1 cellular context compared by ENCODE assay signal in the genomic region with DNA sequence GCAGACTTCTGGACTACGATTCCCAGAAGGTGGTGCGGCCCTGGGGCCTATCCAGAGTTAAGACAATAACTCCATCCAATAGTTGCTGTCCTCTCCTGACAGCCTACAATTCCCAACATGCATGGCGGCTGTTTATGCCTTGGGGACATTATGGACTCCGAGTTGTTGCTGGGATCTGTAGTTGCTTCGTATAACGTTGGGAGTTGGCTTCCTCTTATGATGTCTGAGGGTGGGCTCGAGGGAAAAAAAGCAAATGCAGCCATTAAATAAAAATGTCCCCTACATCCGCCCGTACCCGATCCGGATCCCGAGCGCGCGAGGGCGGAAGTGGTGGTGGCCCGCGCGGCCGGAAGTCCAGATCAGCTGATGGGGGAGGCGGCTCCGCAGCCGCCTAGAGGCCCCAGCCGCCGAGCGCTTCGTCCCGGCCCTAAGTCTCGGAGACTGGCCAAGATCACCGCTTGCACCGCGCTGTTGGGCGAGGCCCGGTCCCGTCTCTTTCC.
TF ChIP-seq lines count a peak whose summit lies in the region.

A gene with protein sequence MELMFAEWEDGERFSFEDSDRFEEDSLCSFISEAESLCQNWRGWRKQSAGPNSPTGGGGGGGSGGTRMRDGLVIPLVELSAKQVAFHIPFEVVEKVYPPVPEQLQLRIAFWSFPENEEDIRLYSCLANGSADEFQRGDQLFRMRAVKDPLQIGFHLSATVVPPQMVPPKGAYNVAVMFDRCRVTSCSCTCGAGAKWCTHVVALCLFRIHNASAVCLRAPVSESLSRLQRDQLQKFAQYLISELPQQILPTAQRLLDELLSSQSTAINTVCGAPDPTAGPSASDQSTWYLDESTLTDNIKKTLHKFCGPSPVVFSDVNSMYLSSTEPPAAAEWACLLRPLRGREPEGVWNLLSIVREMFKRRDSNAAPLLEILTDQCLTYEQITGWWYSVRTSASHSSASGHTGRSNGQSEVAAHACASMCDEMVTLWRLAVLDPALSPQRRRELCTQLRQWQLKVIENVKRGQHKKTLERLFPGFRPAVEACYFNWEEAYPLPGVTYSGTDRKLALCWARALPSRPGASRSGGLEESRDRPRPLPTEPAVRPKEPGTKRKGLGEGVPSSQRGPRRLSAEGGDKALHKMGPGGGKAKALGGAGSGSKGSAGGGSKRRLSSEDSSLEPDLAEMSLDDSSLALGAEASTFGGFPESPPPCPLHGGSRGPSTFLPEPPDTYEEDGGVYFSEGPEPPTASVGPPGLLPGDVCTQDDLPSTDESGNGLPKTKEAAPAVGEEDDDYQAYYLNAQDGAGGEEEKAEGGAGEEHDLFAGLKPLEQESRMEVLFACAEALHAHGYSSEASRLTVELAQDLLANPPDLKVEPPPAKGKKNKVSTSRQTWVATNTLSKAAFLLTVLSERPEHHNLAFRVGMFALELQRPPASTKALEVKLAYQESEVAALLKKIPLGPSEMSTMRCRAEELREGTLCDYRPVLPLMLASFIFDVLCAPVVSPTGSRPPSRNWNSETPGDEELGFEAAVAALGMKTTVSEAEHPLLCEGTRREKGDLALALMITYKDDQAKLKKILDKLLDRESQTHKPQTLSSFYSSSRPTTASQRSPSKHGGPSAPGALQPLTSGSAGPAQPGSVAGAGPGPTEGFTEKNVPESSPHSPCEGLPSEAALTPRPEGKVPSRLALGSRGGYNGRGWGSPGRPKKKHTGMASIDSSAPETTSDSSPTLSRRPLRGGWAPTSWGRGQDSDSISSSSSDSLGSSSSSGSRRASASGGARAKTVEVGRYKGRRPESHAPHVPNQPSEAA (N-terminal part only) (plus strand): TSS at position 386 of the 500 bp plus-strand sequence. CDS start 273 bp downstream, outside the sequence.

TF ChIP-seq in WTC11, 78 proteins besides CTCF, POLR2A, EP300 and RAD21 (continued from another document):
- TF ChIP-seq, protein P1, sequence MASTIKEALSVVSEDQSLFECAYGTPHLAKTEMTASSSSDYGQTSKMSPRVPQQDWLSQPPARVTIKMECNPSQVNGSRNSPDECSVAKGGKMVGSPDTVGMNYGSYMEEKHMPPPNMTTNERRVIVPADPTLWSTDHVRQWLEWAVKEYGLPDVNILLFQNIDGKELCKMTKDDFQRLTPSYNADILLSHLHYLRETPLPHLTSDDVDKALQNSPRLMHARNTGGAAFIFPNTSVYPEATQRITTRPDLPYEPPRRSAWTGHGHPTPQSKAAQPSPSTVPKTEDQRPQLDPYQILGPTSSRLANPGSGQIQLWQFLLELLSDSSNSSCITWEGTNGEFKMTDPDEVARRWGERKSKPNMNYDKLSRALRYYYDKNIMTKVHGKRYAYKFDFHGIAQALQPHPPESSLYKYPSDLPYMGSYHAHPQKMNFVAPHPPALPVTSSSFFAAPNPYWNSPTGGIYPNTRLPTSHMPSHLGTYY (CRISPR knock-in tag; IDR thresholded peaks at IDR 0.05), result no peak
- TF ChIP-seq, protein P2, sequence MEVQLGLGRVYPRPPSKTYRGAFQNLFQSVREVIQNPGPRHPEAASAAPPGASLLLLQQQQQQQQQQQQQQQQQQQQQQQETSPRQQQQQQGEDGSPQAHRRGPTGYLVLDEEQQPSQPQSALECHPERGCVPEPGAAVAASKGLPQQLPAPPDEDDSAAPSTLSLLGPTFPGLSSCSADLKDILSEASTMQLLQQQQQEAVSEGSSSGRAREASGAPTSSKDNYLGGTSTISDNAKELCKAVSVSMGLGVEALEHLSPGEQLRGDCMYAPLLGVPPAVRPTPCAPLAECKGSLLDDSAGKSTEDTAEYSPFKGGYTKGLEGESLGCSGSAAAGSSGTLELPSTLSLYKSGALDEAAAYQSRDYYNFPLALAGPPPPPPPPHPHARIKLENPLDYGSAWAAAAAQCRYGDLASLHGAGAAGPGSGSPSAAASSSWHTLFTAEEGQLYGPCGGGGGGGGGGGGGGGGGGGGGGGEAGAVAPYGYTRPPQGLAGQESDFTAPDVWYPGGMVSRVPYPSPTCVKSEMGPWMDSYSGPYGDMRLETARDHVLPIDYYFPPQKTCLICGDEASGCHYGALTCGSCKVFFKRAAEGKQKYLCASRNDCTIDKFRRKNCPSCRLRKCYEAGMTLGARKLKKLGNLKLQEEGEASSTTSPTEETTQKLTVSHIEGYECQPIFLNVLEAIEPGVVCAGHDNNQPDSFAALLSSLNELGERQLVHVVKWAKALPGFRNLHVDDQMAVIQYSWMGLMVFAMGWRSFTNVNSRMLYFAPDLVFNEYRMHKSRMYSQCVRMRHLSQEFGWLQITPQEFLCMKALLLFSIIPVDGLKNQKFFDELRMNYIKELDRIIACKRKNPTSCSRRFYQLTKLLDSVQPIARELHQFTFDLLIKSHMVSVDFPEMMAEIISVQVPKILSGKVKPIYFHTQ (CRISPR knock-in tag; IDR thresholded peaks at IDR 0.05), result no peak
- TF ChIP-seq TEAD4 (CRISPR knock-in tag; IDR thresholded peaks at IDR 0.05), result no peak
- TF ChIP-seq, protein P3, sequence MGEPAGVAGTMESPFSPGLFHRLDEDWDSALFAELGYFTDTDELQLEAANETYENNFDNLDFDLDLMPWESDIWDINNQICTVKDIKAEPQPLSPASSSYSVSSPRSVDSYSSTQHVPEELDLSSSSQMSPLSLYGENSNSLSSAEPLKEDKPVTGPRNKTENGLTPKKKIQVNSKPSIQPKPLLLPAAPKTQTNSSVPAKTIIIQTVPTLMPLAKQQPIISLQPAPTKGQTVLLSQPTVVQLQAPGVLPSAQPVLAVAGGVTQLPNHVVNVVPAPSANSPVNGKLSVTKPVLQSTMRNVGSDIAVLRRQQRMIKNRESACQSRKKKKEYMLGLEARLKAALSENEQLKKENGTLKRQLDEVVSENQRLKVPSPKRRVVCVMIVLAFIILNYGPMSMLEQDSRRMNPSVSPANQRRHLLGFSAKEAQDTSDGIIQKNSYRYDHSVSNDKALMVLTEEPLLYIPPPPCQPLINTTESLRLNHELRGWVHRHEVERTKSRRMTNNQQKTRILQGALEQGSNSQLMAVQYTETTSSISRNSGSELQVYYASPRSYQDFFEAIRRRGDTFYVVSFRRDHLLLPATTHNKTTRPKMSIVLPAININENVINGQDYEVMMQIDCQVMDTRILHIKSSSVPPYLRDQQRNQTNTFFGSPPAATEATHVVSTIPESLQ (CRISPR knock-in tag; IDR thresholded peaks at IDR 0.05), result no peak
- TF ChIP-seq CREB1 (CRISPR knock-in tag; IDR thresholded peaks at IDR 0.05), result no peak
- no peak for TF ChIP-seq TP53 (CRISPR knock-in tag; IDR thresholded peaks at IDR 0.05)
- no peak for TF ChIP-seq RELA (CRISPR knock-in tag; IDR thresholded peaks at IDR 0.05; ENCODE audit: borderline replicate concordance)
- TF ChIP-seq, protein P4, sequence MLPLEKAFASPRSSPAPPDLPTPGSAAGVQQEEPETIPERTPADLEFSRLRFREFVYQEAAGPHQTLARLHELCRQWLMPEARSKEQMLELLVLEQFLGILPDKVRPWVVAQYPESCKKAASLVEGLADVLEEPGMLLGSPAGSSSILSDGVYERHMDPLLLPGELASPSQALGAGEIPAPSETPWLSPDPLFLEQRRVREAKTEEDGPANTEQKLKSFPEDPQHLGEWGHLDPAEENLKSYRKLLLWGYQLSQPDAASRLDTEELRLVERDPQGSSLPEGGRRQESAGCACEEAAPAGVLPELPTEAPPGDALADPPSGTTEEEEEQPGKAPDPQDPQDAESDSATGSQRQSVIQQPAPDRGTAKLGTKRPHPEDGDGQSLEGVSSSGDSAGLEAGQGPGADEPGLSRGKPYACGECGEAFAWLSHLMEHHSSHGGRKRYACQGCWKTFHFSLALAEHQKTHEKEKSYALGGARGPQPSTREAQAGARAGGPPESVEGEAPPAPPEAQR (CRISPR knock-in tag; IDR thresholded peaks at IDR 0.05), result no peak
- TF ChIP-seq, protein P5, sequence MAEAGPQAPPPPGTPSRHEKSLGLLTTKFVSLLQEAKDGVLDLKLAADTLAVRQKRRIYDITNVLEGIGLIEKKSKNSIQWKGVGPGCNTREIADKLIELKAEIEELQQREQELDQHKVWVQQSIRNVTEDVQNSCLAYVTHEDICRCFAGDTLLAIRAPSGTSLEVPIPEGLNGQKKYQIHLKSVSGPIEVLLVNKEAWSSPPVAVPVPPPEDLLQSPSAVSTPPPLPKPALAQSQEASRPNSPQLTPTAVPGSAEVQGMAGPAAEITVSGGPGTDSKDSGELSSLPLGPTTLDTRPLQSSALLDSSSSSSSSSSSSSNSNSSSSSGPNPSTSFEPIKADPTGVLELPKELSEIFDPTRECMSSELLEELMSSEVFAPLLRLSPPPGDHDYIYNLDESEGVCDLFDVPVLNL (CRISPR knock-in tag; IDR thresholded peaks at IDR 0.05; ENCODE audit: borderline replicate concordance, low read depth), result no peak
- TF ChIP-seq ZNF317 (CRISPR knock-in tag; IDR thresholded peaks at IDR 0.05; ENCODE audit: borderline replicate concordance, low read depth), result no peak
- TF ChIP-seq SOX15 (CRISPR knock-in tag; IDR thresholded peaks at IDR 0.05), result no peak
